ENCODE assay signal across 36 cellular contexts in the genomic region with DNA sequence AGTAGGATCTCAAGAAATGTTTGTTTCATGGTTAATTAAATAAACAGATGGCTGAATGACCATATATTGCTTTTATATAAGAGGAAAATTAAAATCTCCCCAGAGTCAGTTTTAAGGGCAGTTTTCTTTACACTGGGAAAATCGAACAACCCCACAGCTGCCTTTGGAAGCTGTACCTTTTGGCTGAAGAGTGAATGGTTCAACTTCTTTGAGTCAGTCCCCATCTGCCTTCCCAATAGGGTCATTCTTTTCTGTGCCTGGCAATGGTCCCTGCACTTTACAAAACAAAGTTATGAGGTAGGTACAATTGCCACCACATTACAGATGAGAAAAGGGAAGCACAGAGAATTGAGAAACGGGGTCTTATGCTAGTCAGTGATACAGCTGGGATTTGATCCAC. TPM values are rescaled to one million over a fixed set of nuclear protein-coding genes. Genes with fewer than 3 reads are reported as not detected.
"Had no signal": no experiment of that assay in that cellular context is flagged by ENCODE, and none has a peak within 500 bp of the region (broad histone marks: within the 10 kb centered on the region; RNA-seq: fewer than 3 reads in every experiment).

No MANE protein-coding gene starts in this region.

- DNase-seq: Karpas-422, Kasumi-1, MG63, MM.1S, MV-4-11, NCI-H1048, NCI-H1092, NCI-H1092 treated with DMSO at 0.1 percent for 48 hours, NCI-H1105, NCI-H1105 treated with DMSO at 0.1 percent for 48 hours, NCI-H1417, NCI-H1417 treated with DMSO at 0.1 percent for 48 hours, NCI-H1436, NCI-H1436 treated with DMSO at 0.1 percent for 48 hours, NCI-H146, NCI-H1694, NCI-H1694 treated with DMSO at 0.1 percent for 48 hours, NCI-H187, NCI-H187 treated with DMSO at 0.1 percent for 48 hours, NCI-H1930, NCI-H2029, NCI-H2029 treated with DMSO at 0.1 percent for 48 hours, NCI-H2081, NCI-H2081 treated with DMSO at 0.1 percent for 48 hours, NCI-H2107, NCI-H2171, NCI-H2171 treated with DMSO at 0.1 percent for 48 hours, NCI-H2227 treated with DMSO at 0.1 percent for 48 hours, NCI-H226, NCI-H345, NCI-H446, NCI-H446 treated with DMSO at 0.1 percent for 48 hours, NCI-H510A had no signal

- H3K36me3 ChIP-seq: MG63 had no signal

- H3K4me3 ChIP-seq: MG63 had no signal

- H3K27me3 ChIP-seq: MG63 had no signal

- H3K27ac ChIP-seq: KMS-11 had no signal

RNA-seq across cellular contexts. Expression of gene TSHZ2, which starts 39.5 kb away (rescaled TPM):
- total RNA-seq: LHCN-M2, NCI-H460 had no signal
